ENCODE assay signal across 26 cellular contexts in the genomic region with DNA sequence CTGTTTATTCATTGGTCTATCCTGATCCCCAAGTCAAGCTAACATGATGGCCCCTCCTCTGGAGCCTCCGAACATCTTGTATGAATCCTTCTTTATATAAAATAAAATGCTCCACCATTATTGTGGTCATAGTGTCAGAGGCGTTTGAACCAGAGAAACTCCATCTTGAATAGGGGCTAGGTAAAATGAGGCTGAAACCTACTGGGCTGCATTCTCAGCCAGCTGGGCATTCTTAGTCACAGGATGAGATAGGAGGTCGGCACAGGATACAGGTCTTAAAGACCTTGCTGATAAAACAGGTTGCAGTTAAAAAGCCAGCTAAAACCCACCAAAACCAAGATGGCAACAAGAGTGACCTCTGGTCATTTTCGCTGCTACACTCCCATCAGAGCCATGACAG.
"Had no signal": no experiment of that assay in that cellular context is flagged by ENCODE, and none has a peak within 500 bp of the region (broad histone marks: within the 10 kb centered on the region; RNA-seq: fewer than 3 reads in every experiment).

No MANE protein-coding gene starts in this region.

- H3K4me3 Mint-ChIP-seq: activated B cell treated with CpG ODN at 0.5 μM for 24 hours; activated CD4-positive, alpha-beta T cell treated with anti-CD3 and anti-CD28 coated beads for 36 hours; activated naive CD8-positive, alpha-beta T cell; activated T-cell treated with anti-CD3 and anti-CD28 coated beads, Interleukin-2, amount 50 U/mL, for 4 hours; endodermal cell; naive thymus-derived CD8-positive, alpha-beta T cell; neural progenitor cell; T-helper 1 cell treated with Interleukin-12 subunit alpha and Interleukin-12 subunit beta and Interleukin-4 antibody, amounts not matched to agents 30 μg/mL and 1 μg/mL, for 36 hours had no signal

- ATAC-seq: activated CD4-positive, alpha-beta T cell treated with anti-CD3 and anti-CD28 coated beads for 36 hours; activated T-cell treated with anti-CD3 and anti-CD28 coated beads, Interleukin-2, amount 50 U/mL, for 4 hours; heart right ventricle; left lung; naive thymus-derived CD8-positive, alpha-beta T cell; stimulated activated naive CD8-positive, alpha-beta T cell treated with anti-CD3 and anti-CD28 coated beads, Interleukin-15, Interleukin-2, amounts not matched to agents 100 U/mL and 50 U/mL, for 24 hours; upper lobe of right lung had no signal

- H3K27me3 Mint-ChIP-seq: activated B cell treated with CpG ODN at 0.5 μM for 24 hours; activated CD4-positive, alpha-beta T cell treated with anti-CD3 and anti-CD28 coated beads for 36 hours; activated naive CD8-positive, alpha-beta T cell; naive thymus-derived CD8-positive, alpha-beta T cell had no signal

- H3K4me2 ChIP-seq: neural progenitor cell had no signal

- H3K4me1 Mint-ChIP-seq: activated B cell treated with CpG ODN at 0.5 μM for 24 hours; activated CD4-positive, alpha-beta T cell treated with anti-CD3 and anti-CD28 coated beads for 36 hours; naive thymus-derived CD8-positive, alpha-beta T cell had no signal

- H3K9me3 ChIP-seq: esophagus squamous epithelium, upper lobe of right lung had no signal

- H2AFZ ChIP-seq: neural progenitor cell had no signal

- H3K27me3 ChIP-seq: left lung, neural progenitor cell, upper lobe of right lung had no signal

- H3K9ac ChIP-seq: neural progenitor cell had no signal

- H3K36me3 Mint-ChIP-seq: activated naive CD8-positive, alpha-beta T cell; neural progenitor cell had no signal

- H3K27ac ChIP-seq: esophagus squamous epithelium, heart right ventricle, left lung, neural progenitor cell, upper lobe of right lung had no signal

- H3K4me1 ChIP-seq: heart right ventricle, left lung, upper lobe of right lung had no signal

- H3K36me3 ChIP-seq: esophagus squamous epithelium, heart right ventricle, left lung, neural progenitor cell, upper lobe of right lung had no signal

- DNase-seq: activated B cell treated with CpG ODN at 0.5 μM for 24 hours; activated CD4-positive, alpha-beta T cell treated with anti-CD3 and anti-CD28 coated beads for 36 hours; activated CD4-positive, alpha-beta T cell treated with anti-CD3 and anti-CD28 coated beads, Interleukin-2, amount 50 U/mL, for 4 hours; activated CD8-positive, alpha-beta memory T cell treated with anti-CD3 and anti-CD28 coated beads for 24 hours; activated CD8-positive, alpha-beta memory T cell treated with anti-CD3 and anti-CD28 coated beads, Interleukin-2, amount 50 U/mL, for 48 hours; activated naive CD4-positive, alpha-beta T cell; activated T-cell treated with anti-CD3 and anti-CD28 coated beads, Interleukin-2, amount 50 U/mL, for 4 hours; amygdala; cerebellar nuclear complex; cortex of kidney; endodermal cell; esophagus squamous epithelium; heart right ventricle; left lung; naive thymus-derived CD8-positive, alpha-beta T cell; retina; stimulated activated CD4-positive, alpha-beta T cell treated with anti-CD3 and anti-CD28 coated beads, Interleukin-12 subunit alpha, Interleukin-12 subunit beta, amount 100 ng/mL, for 4 hours; stimulated activated CD4-positive, alpha-beta T cell treated with anti-CD3 and anti-CD28 coated beads, Interleukin-4, amount 100 ng/mL, for 4 hours; stimulated activated naive CD8-positive, alpha-beta T cell treated with anti-CD3 and anti-CD28 coated beads, Interleukin-15, Interleukin-2, amounts not matched to agents 100 U/mL and 50 U/mL, for 24 hours; upper lobe of right lung had no signal

- H3K4me3 ChIP-seq: esophagus squamous epithelium, heart right ventricle, left lung, lung, neural progenitor cell, upper lobe of right lung had no signal

- H3K9me3 Mint-ChIP-seq: activated B cell treated with CpG ODN at 0.5 μM for 24 hours had no signal

- H3K27ac Mint-ChIP-seq: activated B cell treated with CpG ODN at 0.5 μM for 24 hours; activated CD4-positive, alpha-beta T cell treated with anti-CD3 and anti-CD28 coated beads for 36 hours; activated naive CD8-positive, alpha-beta T cell; activated T-helper 2 cell treated with anti-CD3 and anti-CD28 coated beads, Interferon-gamma antibody, Interleukin-2, Interleukin-4, amounts not matched to agents 10 μg/mL and 5 μg/mL and 100 μg/mL, durations not matched to agents 14 hours and 24 hours and 36 hours; endodermal cell; naive thymus-derived CD8-positive, alpha-beta T cell; neural progenitor cell; progenitor cell of endocrine pancreas; T-helper 1 cell treated with Interleukin-12 subunit alpha and Interleukin-12 subunit beta and Interleukin-4 antibody, amounts not matched to agents 30 μg/mL and 1 μg/mL, for 36 hours had no signal
